ENCODE assay signal across 8 cellular contexts in the genomic region with DNA sequence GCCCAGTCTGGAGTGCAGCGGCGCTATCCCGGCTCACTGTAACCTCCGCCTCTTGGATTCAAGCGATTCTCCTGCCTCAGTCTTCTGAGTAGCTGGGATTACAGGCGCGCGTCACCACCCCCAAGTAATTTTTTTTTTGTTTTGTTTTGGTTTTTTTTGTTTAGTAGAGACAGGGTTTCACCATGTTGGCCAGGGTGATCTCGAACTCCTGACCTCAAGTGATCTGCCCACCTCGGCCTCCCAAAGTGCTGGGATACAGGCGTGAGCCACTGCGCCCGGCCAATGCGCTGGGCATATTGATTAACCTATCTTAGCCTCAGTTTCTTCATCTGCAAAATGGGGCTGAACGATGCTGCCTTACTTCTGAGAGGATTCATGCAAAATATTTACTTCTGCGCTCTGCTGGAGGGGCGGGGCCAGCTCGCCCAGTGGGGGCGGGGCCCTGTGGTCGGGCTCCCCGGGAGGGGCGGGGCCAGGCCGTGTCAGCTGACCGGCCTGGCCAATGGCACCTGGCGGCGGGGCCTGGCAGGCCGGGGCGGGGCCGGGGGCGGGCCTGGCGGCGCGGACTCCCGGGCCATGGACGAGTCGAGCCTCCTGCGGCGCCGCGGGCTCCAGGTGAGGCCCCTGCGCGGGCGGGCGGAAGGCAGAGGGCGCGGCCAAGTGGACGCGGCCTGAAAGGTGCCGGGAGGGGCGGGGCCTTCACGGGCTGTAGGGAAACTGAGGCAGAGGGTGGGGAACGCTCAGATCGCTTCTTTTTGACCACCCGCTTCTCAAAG. TPM values are rescaled to one million over a fixed set of nuclear protein-coding genes. Genes with fewer than 3 reads are reported as not detected.
DNase-seq lines count a peak whose midpoint lies in the region; ATAC-seq, FAIRE-seq and TF ChIP-seq lines count a peak whose summit lies in the region.

A gene (plus strand): TSS at position 562 of the 776 bp plus-strand sequence. CDS start 15 bp downstream, at position 577.

- DNase-seq in GM03348 (ENCODE audit: low spot score): peak; percentile 99
- no peak for DNase-seq in HFFc6
- DNase-seq in NCI-H2081 treated with DMSO at 0.1 percent for 48 hours (lab: John Stamatoyannopoulos, UW): peak; percentile 8
- DNase-seq in activated CD4-positive, CD25-positive, alpha-beta regulatory T cell treated with anti-CD3 and anti-CD28 coated beads, Interleukin-2, amount 50 U/mL, for 16 hours (ENCODE audit: low read depth, low spot score): peak; percentile 81
- DNase-seq in caudate nucleus (lab: John Stamatoyannopoulos, UW): peak in 58 of 61 donors; percentile 22 to 90 (median 80)
- no peak for DNase-seq in keratinocyte (ENCODE audit: low read depth, low spot score)
- peak; percentile 95 for DNase-seq in stimulated activated CD4-positive, alpha-beta T cell treated with anti-CD3 and anti-CD28 coated beads, Interleukin-15, amount 100 ng/mL, for 24 hours

- H3K27me3 ChIP-seq in keratinocyte (ENCODE audit: control insufficient read depth, extremely low read depth, insufficient read depth, low read length): peaks cover 19% of the 10 kb centered on the region

- no peaks in the 10 kb centered on the region for H3K79me2 ChIP-seq in keratinocyte (ENCODE audit: control insufficient read depth, insufficient read depth, low read length)

- H3K9ac ChIP-seq in keratinocyte (ENCODE audit: control insufficient read depth, extremely low read depth, insufficient read depth, low read length): peak within 1 kb of the TSS; percentile 58

- no peak within 1 kb of the TSS for H3K27ac Mint-ChIP-seq in HFFc6

- H3K27me3 Mint-ChIP-seq in HFFc6 (ENCODE audit: insufficient read depth): peaks cover 23% of the 10 kb centered on the region

- H3K4me1 Mint-ChIP-seq in HFFc6 (ENCODE audit: low read depth): peaks cover 7% of the 10 kb centered on the region

- ATAC-seq in GM18873 (IDR thresholded peaks at IDR 0.05; ENCODE audit: low FRiP score, unreplicated experiment): no peak

- no peaks in the 10 kb centered on the region for H4K20me1 ChIP-seq in keratinocyte (ENCODE audit: control insufficient read depth, extremely low read depth, insufficient read depth, low read length)

- no peaks in the 10 kb centered on the region for H3K36me3 ChIP-seq in keratinocyte (ENCODE audit: control insufficient read depth in 2 of 2, extremely low read depth in 1 of 2, insufficient read depth in 2 of 2, low read length in 2 of 2)

- no peaks in the 10 kb centered on the region for H3K9me3 ChIP-seq in keratinocyte (ENCODE audit: control insufficient read depth, low read depth, low read length)

- no peaks in the 10 kb centered on the region for H3K9me1 ChIP-seq in keratinocyte (ENCODE audit: control insufficient read depth, extremely low read depth, insufficient read depth, low read length)

- H3K4me3 ChIP-seq in keratinocyte (ENCODE audit: control insufficient read depth in 2 of 3, extremely low read depth in 1 of 3, insufficient read depth in 2 of 3, low read depth in 1 of 3, low read length in 3 of 3): peak within 1 kb of the TSS; percentile 49 to 67 (median 63)

- no peaks in the 10 kb centered on the region for H3K9me3 Mint-ChIP-seq in HFFc6

- no peaks in the 10 kb centered on the region for H3K36me3 Mint-ChIP-seq in HFFc6 (ENCODE audit: low read depth)

- H3K27ac ChIP-seq in caudate nucleus (ENCODE audit: low read depth, low read length) (peak within 1 kb of the TSS; percentile 59), keratinocyte (ENCODE audit: control insufficient read depth, insufficient read depth, low read length) (no peak within 1 kb of the TSS)

- peak within 1 kb of the TSS; percentile 93 for H3K4me2 ChIP-seq in keratinocyte (ENCODE audit: control insufficient read depth, extremely low read depth, insufficient read depth, low read depth, low read length)

- peak within 1 kb of the TSS; percentile 68 for H2AFZ ChIP-seq in keratinocyte (ENCODE audit: control insufficient read depth, low read length)

- TF ChIP-seq CTCF in HFFc6 (IDR thresholded peaks at IDR 0.05): no peak
- no peak for TF ChIP-seq CTCF in keratinocyte (optimal IDR thresholded peaks at IDR 0.05 in 1 of 3, IDR thresholded peaks at IDR 0.05 in 1 of 3, conservative IDR thresholded peaks at IDR 0.05 in 1 of 3; ENCODE audit: extremely low read depth in 1 of 3, insufficient read depth in 2 of 3, low read length in 3 of 3)

- dilution Hi-C loops in keratinocyte (cut with MboI; ENCODE audit: extremely low pct_ligation_motif_present, low sequenced_read_pairs): no loop called here

- peaks cover 15% of the 10 kb centered on the region for H3K4me1 ChIP-seq in keratinocyte (ENCODE audit: control insufficient read depth, extremely low read depth, insufficient read depth, low read length)

- H3K4me3 Mint-ChIP-seq in HFFc6: peak within 1 kb of the TSS; percentile 32; the same call in 1 of the 2 replicates

- no peak for FAIRE-seq in keratinocyte (lab: Jason Lieb, UNC)

RNA-seq across cellular contexts. Expression of the gene that starts here (rescaled TPM):
- 10 to 100 TPM; 12.2 to 17.4 (median 13.2) TPM for total RNA-seq in HFFc6 (2021; fragmentation: NEBNext Ultra II Directional; extraction: Animal tissue kit (Norgen Biotek cat#: 25700))
- polyA plus RNA-seq in keratinocyte: 0.73 to 1.4 TPM (median 0.76 TPM) in 3 replicates
- polyA plus RNA-seq in keratinocyte (2011; ENCODE audit: low read depth): 1.8 TPM
- polyA plus RNA-seq in keratinocyte (2011; cell fraction: cytosol; rRNA removed): 0.86 and 1.5 TPM in 2 replicates
- 3.7 and 4.3 TPM in 2 replicates for polyA plus RNA-seq in keratinocyte (2011; cell fraction: nucleus; rRNA removed)
- polyA plus RNA-seq in keratinocyte (2012; ENCODE audit: low replicate concordance): 1.9 and 2.3 TPM in 2 replicates
- 1.6 to 7.7 TPM (median 2.5 TPM) in 3 replicates for polyA minus RNA-seq in keratinocyte
- 5.0 TPM for polyA minus RNA-seq in keratinocyte (2011; cell fraction: cytosol; rRNA and poly(A)+ RNA removed)
- 4.4 and 5.1 TPM in 2 replicates for polyA minus RNA-seq in keratinocyte (2011; cell fraction: nucleus; rRNA and poly(A)+ RNA removed)

Comparison
In these comparisons a context has a peak if more than half of its experiments do, and no peak if none do; other contexts are left out.
1. DNase-seq: peak in GM03348 (single experiment), NCI-H2081 treated with DMSO at 0.1 percent for 48 hours (single experiment), activated CD4-positive, CD25-positive, alpha-beta regulatory T cell treated with anti-CD3 and anti-CD28 coated beads, Interleukin-2, amount 50 U/mL, for 16 hours (single experiment), caudate nucleus (58 of 61) and stimulated activated CD4-positive, alpha-beta T cell treated with anti-CD3 and anti-CD28 coated beads, Interleukin-15, amount 100 ng/mL, for 24 hours (single experiment); none in HFFc6 (single experiment) and keratinocyte (single experiment).